In the genomic region with DNA sequence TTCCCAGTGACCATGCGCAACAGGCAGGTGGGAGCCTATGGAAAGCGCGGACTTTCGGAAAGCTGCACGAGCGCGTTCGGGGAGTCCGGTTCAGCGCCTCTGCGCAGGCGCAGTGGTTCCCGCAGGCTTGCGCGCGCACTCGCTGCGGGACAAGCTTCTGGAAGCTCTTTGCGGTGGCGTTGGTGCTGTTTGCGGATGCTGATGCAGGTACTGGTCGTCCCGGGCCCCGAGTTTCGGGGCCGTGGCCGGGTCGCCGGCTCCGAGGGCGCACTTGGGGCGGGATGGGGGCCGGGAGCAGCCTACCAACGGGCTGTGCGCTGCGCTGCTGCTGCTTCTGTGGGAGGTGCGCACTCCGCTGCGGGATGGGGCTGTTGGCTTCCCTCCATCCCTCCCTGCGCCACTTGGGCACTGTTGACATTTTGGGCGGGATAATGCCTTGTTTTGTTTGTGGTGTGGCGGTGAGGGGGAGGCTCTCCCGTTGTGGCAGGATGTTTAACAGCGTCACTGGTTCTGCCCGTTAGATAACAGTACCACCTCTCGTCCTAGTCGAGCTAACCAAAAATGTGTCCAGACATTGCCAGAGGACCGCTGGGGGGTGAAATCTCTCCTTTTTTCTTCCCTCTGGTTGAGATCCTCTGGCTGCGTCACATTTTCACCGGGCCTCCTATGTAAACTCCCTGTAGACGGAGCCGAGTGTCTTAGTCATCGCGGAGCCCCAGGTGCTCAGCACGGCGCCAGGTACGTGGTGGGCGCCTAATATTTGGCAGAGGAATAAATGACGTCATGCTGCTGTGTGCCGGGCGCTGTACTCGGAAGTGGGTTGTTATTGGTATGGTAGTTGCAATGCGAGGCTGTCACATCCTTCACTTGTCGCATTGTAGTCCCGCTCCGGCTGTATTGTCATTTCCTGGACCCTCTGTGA, we compare ENCODE assay signal across 8 cellular contexts. TPM values are rescaled to one million over a fixed set of nuclear protein-coding genes. Genes with fewer than 3 reads are reported as not detected.
DNase-seq lines count a peak whose midpoint lies in the region; ATAC-seq and TF ChIP-seq lines count a peak whose summit lies in the region.

ZNF483 (plus strand) TSS at position 124 of the 922 bp plus-strand sequence. CDS start 2,217 bp downstream, outside the sequence.

- H3K4me3 ChIP-seq in WERI-Rb-1 (ENCODE audit: low read depth, low read length) (peak within 1 kb of the TSS; percentile 89), urinary bladder (ENCODE audit: low read depth, low read length) (peak within 1 kb of the TSS; percentile 78)

- under 1% methylated on average over 66 of the region's 66 CpGs for WGBS in urinary bladder

- no peak for TF ChIP-seq CTCF in WERI-Rb-1 (IDR thresholded peaks at IDR 0.05; ENCODE audit: low read depth, low read length)

- DNase-seq in NCI-H146 (lab: John Stamatoyannopoulos, UW): peak; percentile 85
- DNase-seq in WERI-Rb-1: peak; percentile 95
- peak; percentile 50 for DNase-seq in brain pericyte (ENCODE audit: low read depth, low spot score)
- DNase-seq in iPS DF 4.7 (ENCODE audit: extremely low read depth, low spot score): peak; percentile 66
- DNase-seq in renal cortical epithelial cell (ENCODE audit: low read depth): peak; percentile 50

- H3K36me3 ChIP-seq in WERI-Rb-1: peaks cover 21% of the 10 kb centered on the region
- no peaks in the 10 kb centered on the region for H3K36me3 ChIP-seq in urinary bladder (ENCODE audit: insufficient read depth)

- peak; percentile 52 for ATAC-seq in GM18907 (IDR thresholded peaks at IDR 0.05; ENCODE audit: unreplicated experiment)
- ATAC-seq in GM18520 (IDR thresholded peaks at IDR 0.05; ENCODE audit: unreplicated experiment): no peak

- H3K27ac ChIP-seq in WERI-Rb-1: peak within 1 kb of the TSS; percentile 54
- no peak within 1 kb of the TSS for H3K27ac ChIP-seq in urinary bladder (ENCODE audit: low read depth)

- no peaks in the 10 kb centered on the region for H3K27me3 ChIP-seq in WERI-Rb-1 (ENCODE audit: insufficient read depth, low read depth, severe bottlenecking)

- H3K9me3 ChIP-seq in WERI-Rb-1 (ENCODE audit: severe bottlenecking): no peaks in the 10 kb centered on the region

- H3K4me1 ChIP-seq in urinary bladder (ENCODE audit: insufficient read depth): no peaks in the 10 kb centered on the region

RNA-seq across cellular contexts. Expression of gene ZNF483, which starts in this region (rescaled TPM):
- total RNA-seq in renal cortical epithelial cell (5.7 and 6.7 TPM in 2 replicates), urinary bladder (19.0 TPM)
- 0.94 TPM for polyA plus RNA-seq in urinary bladder
